28 cellular contexts compared by ENCODE assay signal in the genomic region with DNA sequence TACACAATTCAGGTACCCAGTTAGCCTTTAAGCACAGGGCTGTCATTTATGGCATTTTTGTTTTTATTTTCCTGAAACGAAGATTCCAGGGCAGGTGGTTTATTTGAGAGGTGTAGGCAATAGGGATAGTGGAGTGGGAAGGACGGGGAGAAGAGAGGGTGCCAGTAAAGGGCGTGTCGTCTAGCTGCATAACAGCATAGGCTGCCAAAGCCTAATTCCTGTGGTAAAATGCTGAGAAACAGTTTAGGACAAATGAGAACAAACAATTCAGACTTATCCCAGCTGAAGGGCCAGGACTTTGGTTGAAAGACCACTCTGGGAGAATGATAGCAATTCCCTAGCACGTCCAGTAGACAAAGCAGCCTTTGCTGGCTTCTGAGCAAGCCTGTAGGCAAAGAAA.
DNase-seq lines count a peak whose midpoint lies in the region; ATAC-seq and TF ChIP-seq lines count a peak whose summit lies in the region.
"Had no signal": no experiment of that assay in that cellular context is flagged by ENCODE, and none has a peak within 500 bp of the region (broad histone marks: within the 10 kb centered on the region; RNA-seq: fewer than 3 reads in every experiment).

No MANE protein-coding gene starts in this region.

- H3K27ac ChIP-seq in parathyroid adenoma: peak overlapping the region; percentile 78
- H3K27ac ChIP-seq: brain microvascular endothelial cell, epithelial cell of prostate, gastroesophageal sphincter, HL-60, SJSA1, spleen, upper lobe of right lung had no signal

- no peak overlapping the region for H3K4me3 Mint-ChIP-seq in WTC11
- H3K4me3 Mint-ChIP-seq in activated T-cell treated with anti-CD3 and anti-CD28 coated beads, Interleukin-2, amount 50 U/mL, for 4 hours: no peak overlapping the region
- H3K4me3 Mint-ChIP-seq: activated CD8-positive, alpha-beta T cell treated with anti-CD3 and anti-CD28 coated beads, Interleukin-2, amount 10 ng/mL, durations not matched to agents 7 days and 5 days; natural killer cell had no signal

- H3K79me2 ChIP-seq in parathyroid adenoma: no peaks in the 10 kb centered on the region

- H3K4me3 ChIP-seq in AG10803 (ENCODE audit: low read length): no peak overlapping the region
- H3K4me3 ChIP-seq in parathyroid adenoma (ENCODE audit: low read depth, low read length): no peak overlapping the region
- H3K4me3 ChIP-seq: gastroesophageal sphincter, SJSA1, spleen, upper lobe of right lung had no signal

- H3K36me3 ChIP-seq in parathyroid adenoma (ENCODE audit: control insufficient read depth, insufficient read depth, low read length): no peaks in the 10 kb centered on the region

- H3K4me2 ChIP-seq in parathyroid adenoma (ENCODE audit: low read length): peak overlapping the region; percentile 24

- H3K4me1 ChIP-seq in parathyroid adenoma: peaks cover 6% of the 10 kb centered on the region
- H3K4me1 ChIP-seq: gastroesophageal sphincter, SJSA1, spleen, upper lobe of right lung had no signal

- H3K27ac Mint-ChIP-seq in WTC11: peak overlapping the region; percentile 38
- H3K27ac Mint-ChIP-seq: activated CD8-positive, alpha-beta T cell treated with anti-CD3 and anti-CD28 coated beads, Interleukin-2, amount 10 ng/mL, durations not matched to agents 7 days and 5 days; natural killer cell had no signal

- DNase-seq in AG10803 (ENCODE audit: low read depth) (peak; percentile 60), WTC11 (ENCODE audit: low spot score) (no peak), fibroblast of gingiva (ENCODE audit: low read depth) (peak; percentile 21), CD1c-positive myeloid dendritic cell (ENCODE audit: extremely low spot score) (no peak), omental fat pad (ENCODE audit: low spot score) (no peak), T-helper 1 cell (no peak)
- DNase-seq in activated T-cell treated with anti-CD3 and anti-CD28 coated beads, Interleukin-2, amount 50 U/mL, for 4 hours: no peak
- DNase-seq: activated CD4-positive, alpha-beta T cell treated with anti-CD3 and anti-CD28 coated beads for 1 hour; activated CD8-positive, alpha-beta T cell treated with anti-CD3 and anti-CD28 coated beads, Interleukin-2, amount 10 ng/mL, durations not matched to agents 7 days and 5 days; activated gamma-delta T cell treated with Interleukin-2 at 50 U/mL for 16 hours; activated T-cell treated with anti-CD3 and anti-CD28 coated beads, Interleukin-2, amount 50 U/mL, for 1 hour; brain microvascular endothelial cell; C1 segment of cervical spinal cord; DMS79; effector CD8-positive, alpha-beta T cell; Kasumi-1; left ventricle myocardium superior; MV-4-11; natural killer cell; NCI-H1436 treated with DMSO at 0.1 percent for 48 hours; NCI-H774; spleen; upper lobe of right lung had no signal

- H2AFZ ChIP-seq in parathyroid adenoma: peak overlapping the region; percentile 38

- no peaks in the 10 kb centered on the region for H3K27me3 Mint-ChIP-seq in WTC11 (ENCODE audit: low read depth)
- no peaks in the 10 kb centered on the region for H3K27me3 Mint-ChIP-seq in activated T-cell treated with anti-CD3 and anti-CD28 coated beads, Interleukin-2, amount 50 U/mL, for 4 hours (ENCODE audit: low read depth)

- no peak overlapping the region for H3K9ac ChIP-seq in parathyroid adenoma

- POLR2A ChIA-PET in WTC11 (lab: Charles Lee): no interaction called here

- H3K4me1 Mint-ChIP-seq in WTC11: peaks cover 11% of the 10 kb centered on the region
- no peaks in the 10 kb centered on the region for H3K4me1 Mint-ChIP-seq in activated T-cell treated with anti-CD3 and anti-CD28 coated beads, Interleukin-2, amount 50 U/mL, for 4 hours (ENCODE audit: low read depth)
- H3K4me1 Mint-ChIP-seq: natural killer cell had no signal

- H3K9me3 Mint-ChIP-seq in WTC11: no peaks in the 10 kb centered on the region
- H3K9me3 Mint-ChIP-seq in activated T-cell treated with anti-CD3 and anti-CD28 coated beads, Interleukin-2, amount 50 U/mL, for 4 hours: no peaks in the 10 kb centered on the region
- H3K9me3 Mint-ChIP-seq: natural killer cell had no signal

- TF ChIP-seq CTCF in AG10803 (conservative IDR thresholded peaks at IDR 0.05; ENCODE audit: low read length) (no peak), WTC11 (IDR thresholded peaks at IDR 0.05) (no peak), parathyroid adenoma (IDR thresholded peaks at IDR 0.05) (no peak), omental fat pad (IDR thresholded peaks at IDR 0.05) (no peak)

- CTCF ChIA-PET in WTC11 (lab: Charles Lee): interaction anchor here (1.8 kb wide), 1 partner anchor 134 kb away, joined by 5 read pairs; no protein-coding TSS in a partner anchor

- ATAC-seq in WTC11: no peak
- ATAC-seq in activated T-cell treated with anti-CD3 and anti-CD28 coated beads, Interleukin-2, amount 50 U/mL, for 4 hours: no peak
- ATAC-seq in omental fat pad (ENCODE audit: low FRiP score): no peak
- ATAC-seq: activated CD8-positive, alpha-beta T cell treated with anti-CD3 and anti-CD28 coated beads, Interleukin-2, amount 10 ng/mL, durations not matched to agents 7 days and 5 days; gastroesophageal sphincter; left ventricle myocardium superior; natural killer cell; upper lobe of right lung had no signal

- no peaks in the 10 kb centered on the region for H3K27me3 ChIP-seq in parathyroid adenoma (ENCODE audit: control insufficient read depth, insufficient read depth, low read length)
- H3K27me3 ChIP-seq: brain microvascular endothelial cell, gastroesophageal sphincter, SJSA1, spleen, upper lobe of right lung had no signal

- H3K36me3 Mint-ChIP-seq in WTC11: peaks cover 25% of the 10 kb centered on the region
- peaks cover 16% of the 10 kb centered on the region for H3K36me3 Mint-ChIP-seq in activated T-cell treated with anti-CD3 and anti-CD28 coated beads, Interleukin-2, amount 50 U/mL, for 4 hours (ENCODE audit: insufficient read depth)

- H3K9me3 ChIP-seq in parathyroid adenoma (ENCODE audit: control insufficient read depth, low read length): no peaks in the 10 kb centered on the region
- H3K9me3 ChIP-seq: gastroesophageal sphincter, SJSA1, spleen, upper lobe of right lung had no signal

TF ChIP-seq in WTC11, 78 proteins besides CTCF, POLR2A, EP300 and RAD21:
- TF ChIP-seq, protein P1, sequence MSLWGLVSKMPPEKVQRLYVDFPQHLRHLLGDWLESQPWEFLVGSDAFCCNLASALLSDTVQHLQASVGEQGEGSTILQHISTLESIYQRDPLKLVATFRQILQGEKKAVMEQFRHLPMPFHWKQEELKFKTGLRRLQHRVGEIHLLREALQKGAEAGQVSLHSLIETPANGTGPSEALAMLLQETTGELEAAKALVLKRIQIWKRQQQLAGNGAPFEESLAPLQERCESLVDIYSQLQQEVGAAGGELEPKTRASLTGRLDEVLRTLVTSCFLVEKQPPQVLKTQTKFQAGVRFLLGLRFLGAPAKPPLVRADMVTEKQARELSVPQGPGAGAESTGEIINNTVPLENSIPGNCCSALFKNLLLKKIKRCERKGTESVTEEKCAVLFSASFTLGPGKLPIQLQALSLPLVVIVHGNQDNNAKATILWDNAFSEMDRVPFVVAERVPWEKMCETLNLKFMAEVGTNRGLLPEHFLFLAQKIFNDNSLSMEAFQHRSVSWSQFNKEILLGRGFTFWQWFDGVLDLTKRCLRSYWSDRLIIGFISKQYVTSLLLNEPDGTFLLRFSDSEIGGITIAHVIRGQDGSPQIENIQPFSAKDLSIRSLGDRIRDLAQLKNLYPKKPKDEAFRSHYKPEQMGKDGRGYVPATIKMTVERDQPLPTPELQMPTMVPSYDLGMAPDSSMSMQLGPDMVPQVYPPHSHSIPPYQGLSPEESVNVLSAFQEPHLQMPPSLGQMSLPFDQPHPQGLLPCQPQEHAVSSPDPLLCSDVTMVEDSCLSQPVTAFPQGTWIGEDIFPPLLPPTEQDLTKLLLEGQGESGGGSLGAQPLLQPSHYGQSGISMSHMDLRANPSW (CRISPR knock-in tag; conservative IDR thresholded peaks at IDR 0.05; ENCODE audit: low read depth): no peak
- TF ChIP-seq ZNF317 (CRISPR knock-in tag; IDR thresholded peaks at IDR 0.05; ENCODE audit: borderline replicate concordance, low read depth): no peak
- TF ChIP-seq NFE2L1 (CRISPR knock-in tag; IDR thresholded peaks at IDR 0.05): no peak
- no peak for TF ChIP-seq FOXJ3 (CRISPR knock-in tag; IDR thresholded peaks at IDR 0.05; ENCODE audit: borderline replicate concordance)
- TF ChIP-seq, protein P2, sequence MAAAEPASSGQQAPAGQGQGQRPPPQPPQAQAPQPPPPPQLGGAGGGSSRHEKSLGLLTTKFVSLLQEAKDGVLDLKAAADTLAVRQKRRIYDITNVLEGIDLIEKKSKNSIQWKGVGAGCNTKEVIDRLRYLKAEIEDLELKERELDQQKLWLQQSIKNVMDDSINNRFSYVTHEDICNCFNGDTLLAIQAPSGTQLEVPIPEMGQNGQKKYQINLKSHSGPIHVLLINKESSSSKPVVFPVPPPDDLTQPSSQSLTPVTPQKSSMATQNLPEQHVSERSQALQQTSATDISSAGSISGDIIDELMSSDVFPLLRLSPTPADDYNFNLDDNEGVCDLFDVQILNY (CRISPR knock-in tag; IDR thresholded peaks at IDR 0.05): no peak
- no peak for TF ChIP-seq RELA (CRISPR knock-in tag; IDR thresholded peaks at IDR 0.05; ENCODE audit: borderline replicate concordance)
- no peak for TF ChIP-seq TEAD1 (CRISPR knock-in tag; IDR thresholded peaks at IDR 0.05)

Comparison
In these comparisons a context has a peak if more than half of its experiments do, and no peak if none do; other contexts are left out.
1. DNase-seq: peak in AG10803 (single experiment) and fibroblast of gingiva (single experiment); none in WTC11 (single experiment), CD1c-positive myeloid dendritic cell (single experiment), activated T-cell treated with anti-CD3 and anti-CD28 coated beads, Interleukin-2, amount 50 U/mL, for 4 hours (single experiment), omental fat pad (single experiment) and T-helper 1 cell (0 of 5).